Comparison of ENCODE assay signal across 23 cellular contexts in the genomic region with DNA sequence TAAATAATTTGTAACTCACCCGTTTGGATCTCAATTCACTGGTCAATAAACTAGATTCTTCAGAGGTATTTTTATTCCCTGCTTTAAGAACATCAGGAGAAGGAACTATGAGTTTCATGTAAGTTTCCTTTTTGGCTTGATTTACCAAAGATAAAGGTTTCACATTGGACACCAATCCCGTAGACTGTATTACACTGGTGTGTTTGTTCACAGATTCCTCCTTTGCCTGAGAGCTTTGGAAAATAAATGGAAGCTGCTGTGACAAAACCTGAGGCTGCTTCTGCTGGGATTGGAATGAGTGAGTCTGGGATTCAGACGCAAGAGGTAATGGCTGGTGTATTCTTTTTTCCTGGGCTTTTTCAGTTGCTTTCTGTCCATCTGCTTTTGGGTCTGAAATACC.
"Had no signal": no experiment of that assay in that cellular context is flagged by ENCODE, and none has a peak within 500 bp of the region (broad histone marks: within the 10 kb centered on the region; RNA-seq: fewer than 3 reads in every experiment).

No MANE protein-coding gene starts in this region.

- H3K4me2 ChIP-seq: neural progenitor cell had no signal

- H3K4me1 Mint-ChIP-seq: natural killer cell; neural progenitor cell; stimulated activated naive B cell treated with anti-CD40 and anti-IgM and Interleukin-4, amounts not matched to agents 10 μg/mL and 1 μg/mL and 100 μg/mL, for 72 hours; stimulated activated naive CD8-positive, alpha-beta T cell treated with anti-CD3 and anti-CD28 coated beads, Interleukin-15, amount 100 ng/mL, for 72 hours had no signal

- DNase-seq: cortex of kidney; dorsolateral prefrontal cortex; effector CD8-positive, alpha-beta T cell; heart right ventricle; hypothalamus; kidney glomerular epithelial cell; natural killer cell; nucleus accumbens; ovary; spleen; stimulated activated CD4-positive, alpha-beta T cell treated with anti-CD3 and anti-CD28 coated beads, Interleukin-15, amount 100 ng/mL, for 24 hours; stimulated activated CD4-positive, alpha-beta T cell treated with anti-CD3 and anti-CD28 coated beads, Interleukin-1b, Interleukin-23, amount 100 ng/mL, for 48 hours; stimulated activated CD4-positive, alpha-beta T cell treated with anti-CD3 and anti-CD28 coated beads, Interleukin-4, amount 100 ng/mL, for 4 hours; stimulated activated naive B cell treated with anti-CD40 and anti-IgM and Interleukin-4, amounts not matched to agents 10 μg/mL and 1 μg/mL and 100 μg/mL, for 72 hours; stimulated activated naive CD8-positive, alpha-beta T cell treated with anti-CD3 and anti-CD28 coated beads, Interleukin-15, amount 100 ng/mL, for 72 hours; testis; upper lobe of right lung had no signal

- H3K4me3 Mint-ChIP-seq: natural killer cell; neural progenitor cell; stimulated activated naive B cell treated with anti-CD40 and anti-IgM and Interleukin-4, amounts not matched to agents 10 μg/mL and 1 μg/mL and 100 μg/mL, for 72 hours; stimulated activated naive CD8-positive, alpha-beta T cell treated with anti-CD3 and anti-CD28 coated beads, Interleukin-15, amount 100 ng/mL, for 72 hours had no signal

- H2AFZ ChIP-seq: neural progenitor cell had no signal

- H3K36me3 ChIP-seq: ovary had no signal

- H3K27me3 Mint-ChIP-seq: progenitor cell of endocrine pancreas; stimulated activated naive B cell treated with anti-CD40 and anti-IgM and Interleukin-4, amounts not matched to agents 10 μg/mL and 1 μg/mL and 100 μg/mL, for 72 hours; stimulated activated naive CD8-positive, alpha-beta T cell treated with anti-CD3 and anti-CD28 coated beads, Interleukin-15, amount 100 ng/mL, for 72 hours had no signal

- H3K4me1 ChIP-seq: neural progenitor cell, spleen, testis, tibial nerve, upper lobe of right lung, vagina had no signal

- H3K27ac Mint-ChIP-seq: natural killer cell; neural progenitor cell; progenitor cell of endocrine pancreas; stimulated activated naive B cell treated with anti-CD40 and anti-IgM and Interleukin-4, amounts not matched to agents 10 μg/mL and 1 μg/mL and 100 μg/mL, for 72 hours; stimulated activated naive CD8-positive, alpha-beta T cell treated with anti-CD3 and anti-CD28 coated beads, Interleukin-15, amount 100 ng/mL, for 72 hours had no signal

- H3K9ac ChIP-seq: neural progenitor cell had no signal

- H3K27ac ChIP-seq: heart right ventricle, neural progenitor cell, ovary, spleen, testis, tibial nerve, upper lobe of right lung, vagina had no signal

- H3K9me3 ChIP-seq: heart right ventricle, ovary, spleen, testis, tibial nerve, upper lobe of right lung, vagina had no signal

- H3K27me3 ChIP-seq: dorsolateral prefrontal cortex, heart right ventricle, neural progenitor cell, ovary, spleen, testis, tibial nerve, upper lobe of right lung, vagina had no signal

- H3K4me3 ChIP-seq: dorsolateral prefrontal cortex, heart right ventricle, neural progenitor cell, ovary, spleen, testis, tibial nerve, upper lobe of right lung, vagina had no signal

- H3K9me3 Mint-ChIP-seq: natural killer cell; neural progenitor cell; stimulated activated naive B cell treated with anti-CD40 and anti-IgM and Interleukin-4, amounts not matched to agents 10 μg/mL and 1 μg/mL and 100 μg/mL, for 72 hours; stimulated activated naive CD8-positive, alpha-beta T cell treated with anti-CD3 and anti-CD28 coated beads, Interleukin-15, amount 100 ng/mL, for 72 hours had no signal

- ATAC-seq: esophagus mucosa; heart right ventricle; natural killer cell; sciatic nerve; stimulated activated naive B cell treated with anti-CD40 and anti-IgM and Interleukin-4, amounts not matched to agents 10 μg/mL and 1 μg/mL and 100 μg/mL, for 72 hours; stimulated activated naive CD8-positive, alpha-beta T cell treated with anti-CD3 and anti-CD28 coated beads, Interleukin-15, amount 100 ng/mL, for 72 hours; upper lobe of right lung had no signal
